In the genomic region with DNA sequence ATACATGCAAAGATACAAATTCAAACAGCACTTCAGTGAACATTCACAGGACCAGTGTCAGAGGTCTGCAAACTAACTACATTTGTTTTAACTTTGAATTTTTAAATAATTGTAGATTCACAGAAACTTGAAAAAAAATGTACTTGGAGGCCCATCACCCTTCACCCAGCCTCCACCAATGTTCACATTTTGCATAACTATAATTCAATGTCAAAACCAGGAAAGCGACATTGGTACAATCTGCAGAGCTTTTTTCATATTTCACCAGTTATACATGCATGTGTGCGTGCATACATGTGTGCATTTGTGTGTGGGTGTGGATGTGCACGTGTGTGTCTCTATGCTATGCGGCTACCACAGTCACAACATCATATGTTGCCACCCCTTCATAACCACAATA, we compare ENCODE assay signal across 20 cellular contexts. TPM values are rescaled to one million over a fixed set of nuclear protein-coding genes. Genes with fewer than 3 reads are reported as not detected.
A peak's percentile ranks its signal among the peaks of the same experiment; 100 is the strongest.
DNase-seq lines count a peak whose midpoint lies in the region; ATAC-seq and TF ChIP-seq lines count a peak whose summit lies in the region.
"Had no signal": no experiment of that assay in that cellular context is flagged by ENCODE, and none has a peak within 500 bp of the region (broad histone marks: within the 10 kb centered on the region; RNA-seq: fewer than 3 reads in every experiment).

No MANE protein-coding gene starts in this region.

- H3K27ac Mint-ChIP-seq in chondrocyte (ENCODE audit: unreplicated experiment): no peak overlapping the region
- H3K27ac Mint-ChIP-seq in CD14-positive monocyte: no peak overlapping the region
- H3K27ac Mint-ChIP-seq: CD4-positive, alpha-beta T cell; CD8-positive, alpha-beta T cell had no signal

- intact Hi-C loops in sciatic nerve (cut with DNase I) (no loop called here), CD14-positive monocyte (cut with micrococcal nuclease) (loop anchor here in 1 of 2 donors (5.0 kb wide), 1 partner anchor 33 kb away; no protein-coding TSS in a partner anchor)

- no peak overlapping the region for H3K4me3 ChIP-seq in BLaER1 treated with 17β-estradiol and CSF1 and Interleukin-3, amounts not matched to agents 10 nM and 100 nM
- no peak overlapping the region for H3K4me3 ChIP-seq in foreskin fibroblast (ENCODE audit: low read depth in 1 of 2, low read length in 2 of 2)

- no peaks in the 10 kb centered on the region for H3K9me3 ChIP-seq in BLaER1 treated with 17β-estradiol and CSF1 and Interleukin-3, amounts not matched to agents 10 nM and 100 nM (replicated peaks in 1 of 11)
- H3K9me3 ChIP-seq: BE2C, Caco-2 had no signal

- DNase-seq in chondrocyte (ENCODE audit: low spot score): peak; percentile 10
- peak; percentile 20 for DNase-seq in mesenteric fat pad (ENCODE audit: low spot score)
- DNase-seq in sciatic nerve (ENCODE audit: low spot score): peak; percentile 10
- DNase-seq in foreskin fibroblast: no peak
- no peak for DNase-seq in CD14-positive monocyte (ENCODE audit: low spot score)
- DNase-seq in NCI-H345 (lab: John Stamatoyannopoulos, UW): no peak
- DNase-seq: 8988T; ACHN; BE2C; C1 segment of cervical spinal cord; Caco-2; Calu3; CD4-positive, alpha-beta T cell; CD8-positive, alpha-beta T cell; DMS79 treated with DMSO at 0.1 percent for 48 hours; GF-D8 had no signal

- H3K4me1 ChIP-seq in BLaER1 treated with 17β-estradiol and CSF1 and Interleukin-3, amounts not matched to agents 10 nM and 100 nM: peaks cover 28 to 59% (median 47%) of the 10 kb centered on the region in 10 experiments
- H3K4me1 ChIP-seq: BE2C, Caco-2 had no signal

- H3K4me1 Mint-ChIP-seq in chondrocyte (ENCODE audit: low read depth) (no peaks in the 10 kb centered on the region), CD14-positive monocyte (peaks cover 32% of the 10 kb centered on the region)

- H3K9me3 Mint-ChIP-seq in chondrocyte (ENCODE audit: low read depth) (no peaks in the 10 kb centered on the region), CD14-positive monocyte (no peaks in the 10 kb centered on the region)
- H3K9me3 Mint-ChIP-seq: CD4-positive, alpha-beta T cell; CD8-positive, alpha-beta T cell had no signal

- H3K27me3 ChIP-seq in BLaER1 treated with 17β-estradiol and CSF1 and Interleukin-3, amounts not matched to agents 10 nM and 100 nM: no peaks in the 10 kb centered on the region

- ATAC-seq in sciatic nerve: no peak
- no peak for ATAC-seq in GM19395 (IDR thresholded peaks at IDR 0.05; ENCODE audit: unreplicated experiment)
- ATAC-seq: CD8-positive, alpha-beta T cell had no signal

- H3K4me3 Mint-ChIP-seq in chondrocyte (ENCODE audit: unreplicated experiment) (no peak overlapping the region), CD14-positive monocyte (no peak overlapping the region)
- H3K4me3 Mint-ChIP-seq: CD4-positive, alpha-beta T cell; CD8-positive, alpha-beta T cell had no signal

- H4K20me1 ChIP-seq in BLaER1 treated with 17β-estradiol and CSF1 and Interleukin-3, amounts not matched to agents 10 nM and 100 nM: no peaks in the 10 kb centered on the region

- H3K4me2 ChIP-seq in BLaER1 treated with 17β-estradiol and CSF1 and Interleukin-3, amounts not matched to agents 10 nM and 100 nM: peak overlapping the region in 8 of 11 experiments; percentile 5 to 58 (median 30); a peak in 7 of 22 replicates

- no peak overlapping the region for H3K27ac ChIP-seq in BLaER1 treated with 17β-estradiol and CSF1 and Interleukin-3, amounts not matched to agents 10 nM and 100 nM

- peaks cover 17% of the 10 kb centered on the region for H3K27me3 Mint-ChIP-seq in chondrocyte (ENCODE audit: low read depth)
- H3K27me3 Mint-ChIP-seq in CD14-positive monocyte (ENCODE audit: low read depth in 3 of 3): peaks cover 8 to 10% (median 9%) of the 10 kb centered on the region in 3 donors

- TF ChIP-seq CTCF in chondrocyte (IDR thresholded peaks at IDR 0.05) (no peak), foreskin fibroblast (IDR thresholded peaks at IDR 0.05; ENCODE audit: low read depth, low read length) (no peak), CD14-positive monocyte (IDR thresholded peaks at IDR 0.05) (no peak)

- H3K36me3 Mint-ChIP-seq in chondrocyte (ENCODE audit: low read depth): no peaks in the 10 kb centered on the region
- peaks cover 5 to 11% of the 10 kb centered on the region in 2 donors for H3K36me3 Mint-ChIP-seq in CD14-positive monocyte
- H3K36me3 Mint-ChIP-seq: CD8-positive, alpha-beta T cell had no signal

- no peak overlapping the region for H3K9ac ChIP-seq in BLaER1 treated with 17β-estradiol and CSF1 and Interleukin-3, amounts not matched to agents 10 nM and 100 nM

- H3K36me3 ChIP-seq in BLaER1 treated with 17β-estradiol and CSF1 and Interleukin-3, amounts not matched to agents 10 nM and 100 nM: no peaks in the 10 kb centered on the region
- H3K36me3 ChIP-seq: BE2C had no signal

RNA-seq across cellular contexts. Expression of gene CEACAM3, which starts 18.9 kb away (rescaled TPM):
- total RNA-seq in chondrocyte: not detected in 3 replicates
- total RNA-seq in mesenteric fat pad: 1.6 TPM
- total RNA-seq in sciatic nerve: 3.3 TPM
- polyA plus RNA-seq in CD14-positive monocyte: 10 to 100 TPM in 1 of 2 donors, 1 to 10 TPM in 1; 5.9 to 11.8 TPM
- total RNA-seq: A673; Caco-2; Calu3; CD4-positive, alpha-beta T cell; CD8-positive, alpha-beta T cell had no signal
- polyA plus RNA-seq: AG04450 had no signal

RNA-seq across cellular contexts. Expression of gene LYPD4, which starts 29.2 kb away (rescaled TPM):
- total RNA-seq in chondrocyte (not detected in 3 replicates), mesenteric fat pad (not detected), sciatic nerve (not detected)
- polyA plus RNA-seq in CD14-positive monocyte: not detected
- total RNA-seq: A673; Caco-2; Calu3; CD4-positive, alpha-beta T cell; CD8-positive, alpha-beta T cell had no signal
- polyA plus RNA-seq: AG04450 had no signal

RNA-seq across cellular contexts. Expression of gene DMRTC2, which starts 29.5 kb away (rescaled TPM):
- total RNA-seq in chondrocyte: not detected in 3 replicates
- not detected for total RNA-seq in mesenteric fat pad
- total RNA-seq in sciatic nerve: not detected
- not detected for polyA plus RNA-seq in CD14-positive monocyte
- total RNA-seq: A673; Caco-2; Calu3; CD4-positive, alpha-beta T cell; CD8-positive, alpha-beta T cell had no signal
- polyA plus RNA-seq: AG04450 had no signal

RNA-seq across cellular contexts. Expression of gene RPS19, which starts 44.8 kb away (rescaled TPM):
- total RNA-seq in chondrocyte (1,424 to 1,797 TPM (median 1,457 TPM) in 3 replicates), mesenteric fat pad (1,067 TPM), sciatic nerve (788 TPM)
- 1,000 to 10,000 TPM; 1,234 to 1,424 TPM for polyA plus RNA-seq in CD14-positive monocyte

RNA-seq across cellular contexts. Expression of gene CEACAM6, which starts 60.0 kb away (rescaled TPM):
- not detected in 3 replicates for total RNA-seq in chondrocyte
- 0.22 TPM for total RNA-seq in mesenteric fat pad
- total RNA-seq in sciatic nerve: 1.1 TPM
- polyA plus RNA-seq in CD14-positive monocyte: under 1 TPM in 1 of 2 donors, not detected in 1; 0.07 TPM
- total RNA-seq: CD4-positive, alpha-beta T cell; CD8-positive, alpha-beta T cell had no signal
- polyA plus RNA-seq: AG04450 had no signal

Comparison
In these comparisons a context has a peak if more than half of its experiments do, and no peak if none do; other contexts are left out.
1. DNase-seq: peak in chondrocyte (single experiment), mesenteric fat pad (single experiment) and sciatic nerve (single experiment); none in foreskin fibroblast (0 of 2), CD14-positive monocyte (single experiment) and NCI-H345 (single experiment).